ENCODE assay signal across 11 cellular contexts in the genomic region with DNA sequence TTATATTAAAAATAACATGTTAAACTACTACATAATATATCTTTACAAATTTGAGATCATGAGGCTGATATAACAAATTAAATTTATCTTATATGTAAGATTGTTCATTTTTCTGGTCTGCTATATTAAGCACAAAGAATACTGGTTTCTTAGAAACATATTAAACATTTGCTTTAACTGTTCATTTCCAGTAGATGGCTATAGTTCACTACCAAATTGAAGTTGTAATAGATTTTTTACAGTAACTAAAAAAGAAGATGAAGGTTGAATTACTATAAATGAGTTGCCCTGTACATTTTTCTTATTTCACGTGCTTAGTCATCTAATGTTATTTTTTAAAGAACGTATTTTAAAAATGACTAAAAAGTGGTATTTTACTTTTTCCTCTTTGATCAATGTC. TPM values are rescaled to one million over a fixed set of nuclear protein-coding genes. Genes with fewer than 3 reads are reported as not detected.
DNase-seq lines count a peak whose midpoint lies in the region; ATAC-seq, FAIRE-seq and TF ChIP-seq lines count a peak whose summit lies in the region.
"Had no signal": no experiment of that assay in that cellular context is flagged by ENCODE, and none has a peak within 500 bp of the region (broad histone marks: within the 10 kb centered on the region; RNA-seq: fewer than 3 reads in every experiment).

No MANE protein-coding gene starts in this region.

- no peak for DNase-seq in GM12865 (ENCODE audit: low read depth)
- DNase-seq in NCI-H774 (lab: John Stamatoyannopoulos, UW) = peak; percentile 2
- DNase-seq in endothelial cell of umbilical vein (ENCODE audit: low read depth, low spot score) = peak; percentile 33
- no peak for DNase-seq in NCI-H2029 (lab: John Stamatoyannopoulos, UW)
- no peak for DNase-seq in T-helper 17 cell
- DNase-seq: NCI-H226 had no signal

- no peaks in the 10 kb centered on the region for H3K36me3 ChIP-seq in endothelial cell of umbilical vein (ENCODE audit: control insufficient read depth in 2 of 2, extremely low read depth in 1 of 2, insufficient read depth in 2 of 2, low read length in 2 of 2)

- FAIRE-seq in A204.1 (lab: Jason Lieb, UNC) = peak; percentile 99
- FAIRE-seq in endothelial cell of umbilical vein (lab: Jason Lieb, UNC) = no peak

- H3K9me3 ChIP-seq in endothelial cell of umbilical vein (replicated peaks; ENCODE audit: control insufficient read depth, insufficient read depth, low read length) = no peaks in the 10 kb centered on the region
- no peaks in the 10 kb centered on the region for H3K9me3 ChIP-seq in T-helper 17 cell (ENCODE audit: control insufficient read depth, low read length, poor library complexity, severe bottlenecking)
- H3K9me3 ChIP-seq: neutrophil had no signal

- no peaks in the 10 kb centered on the region for H3K79me2 ChIP-seq in endothelial cell of umbilical vein (ENCODE audit: control insufficient read depth, insufficient read depth, low read length)

- no peaks in the 10 kb centered on the region for H4K20me1 ChIP-seq in endothelial cell of umbilical vein (replicated peaks; ENCODE audit: control insufficient read depth, extremely low read depth, insufficient read depth, low read length)

- peak; percentile 8 for TF ChIP-seq CTCF in GM12865 (IDR thresholded peaks at IDR 0.05; ENCODE audit: insufficient read depth, low read depth, low read length, missing control alignments)
- TF ChIP-seq CTCF in endothelial cell of umbilical vein (IDR thresholded peaks at IDR 0.05; ENCODE audit: extremely low read depth in 1 of 2, insufficient read depth in 1 of 2, low read depth in 1 of 2, low read length in 2 of 2) = no peak

- H3K27me3 Mint-ChIP-seq in T-helper 17 cell = no peaks in the 10 kb centered on the region

- no peak for ATAC-seq in HG02610 (IDR thresholded peaks at IDR 0.05; ENCODE audit: unreplicated experiment)
- no peak for ATAC-seq in HG03469 (IDR thresholded peaks at IDR 0.05; ENCODE audit: unreplicated experiment)
- no peak for ATAC-seq in T-helper 17 cell
- ATAC-seq: GM23338 had no signal

- H3K4me1 Mint-ChIP-seq in T-helper 17 cell = peaks cover 5% of the 10 kb centered on the region

- H3K4me3 ChIP-seq in GM12865 (ENCODE audit: low read depth, low read length) = no peak overlapping the region
- H3K4me3 ChIP-seq in endothelial cell of umbilical vein (replicated peaks in 1 of 3; ENCODE audit: insufficient read depth in 1 of 3, low read depth in 1 of 3, low read length in 3 of 3) = no peak overlapping the region
- H3K4me3 ChIP-seq: GM23338 had no signal

- dilution Hi-C loops in endothelial cell of umbilical vein (cut with MboI; ENCODE audit: extremely low pct_ligation_motif_present, low sequenced_read_pairs) = no loop called here

- peaks cover 2% of the 10 kb centered on the region for H3K36me3 Mint-ChIP-seq in T-helper 17 cell (ENCODE audit: low read depth)

- no peak overlapping the region for H3K4me2 ChIP-seq in endothelial cell of umbilical vein (ENCODE audit: insufficient read depth, low read length)
- H3K4me2 ChIP-seq: GM23338 had no signal

- intact Hi-C loops in endothelial cell of umbilical vein (cut with micrococcal nuclease) = loop anchor here (10.0 kb wide), 2 partner anchors 210 to 1070 kb away; no protein-coding TSS in a partner anchor

- H3K27ac ChIP-seq in endothelial cell of umbilical vein (ENCODE audit: insufficient read depth, low read depth, low read length) = no peak overlapping the region
- H3K27ac ChIP-seq: neutrophil had no signal

- H3K27me3 ChIP-seq in endothelial cell of umbilical vein (ENCODE audit: control insufficient read depth in 2 of 2, insufficient read depth in 2 of 2, low read length in 2 of 2) = no peaks in the 10 kb centered on the region
- H3K27me3 ChIP-seq: neutrophil had no signal

- no peak overlapping the region for H3K27ac Mint-ChIP-seq in T-helper 17 cell
- H3K27ac Mint-ChIP-seq: GM23338 had no signal

- H3K4me1 ChIP-seq in endothelial cell of umbilical vein (ENCODE audit: control insufficient read depth, extremely low read depth, insufficient read depth, low read length) = peaks cover 5% of the 10 kb centered on the region

- no TSS peak for BruUV-seq in endothelial cell of umbilical vein (replicated peaks; lab: Mats Ljungman, UMichigan)

- H3K9me1 ChIP-seq in endothelial cell of umbilical vein (replicated peaks; ENCODE audit: control insufficient read depth, extremely low read depth, insufficient read depth, low read length) = no peaks in the 10 kb centered on the region

- no peak overlapping the region for H3K9ac ChIP-seq in endothelial cell of umbilical vein (replicated peaks; ENCODE audit: extremely low read depth, insufficient read depth, low read length)

- H2AFZ ChIP-seq in endothelial cell of umbilical vein (ENCODE audit: low read depth, low read length) = no peak overlapping the region
- H2AFZ ChIP-seq: GM23338 had no signal

- TF ChIP-seq POLR2A in endothelial cell of umbilical vein (IDR thresholded peaks at IDR 0.05; ENCODE audit: low read depth, low read length) = no peak

- CTCF ChIA-PET in endothelial cell of umbilical vein (lab: Charles Lee) = interaction anchor here (1.0 to 4.2 kb wide), 8 partner anchors 309 to 825 kb away, joined by 3 to 54 read pairs (median 4); no protein-coding TSS in a partner anchor

- H3K4me3 Mint-ChIP-seq in T-helper 17 cell = no peak overlapping the region
- H3K4me3 Mint-ChIP-seq: GM23338 had no signal

- POLR2A ChIA-PET in endothelial cell of umbilical vein (lab: Charles Lee) = no interaction called here

TF ChIP-seq in endothelial cell of umbilical vein, 7 proteins besides CTCF, POLR2A, EP300 and RAD21:
- TF ChIP-seq EZH2 (IDR thresholded peaks at IDR 0.05; ENCODE audit: borderline replicate concordance, low read depth, low read length, severe bottlenecking) = no peak
- TF ChIP-seq JUN (IDR thresholded peaks at IDR 0.05; ENCODE audit: borderline replicate concordance, insufficient read depth, insufficient read length, low read depth) = no peak
- no peak for TF ChIP-seq MYC (IDR thresholded peaks at IDR 0.05; ENCODE audit: low read depth, low read length)
- TF ChIP-seq, protein P1, sequence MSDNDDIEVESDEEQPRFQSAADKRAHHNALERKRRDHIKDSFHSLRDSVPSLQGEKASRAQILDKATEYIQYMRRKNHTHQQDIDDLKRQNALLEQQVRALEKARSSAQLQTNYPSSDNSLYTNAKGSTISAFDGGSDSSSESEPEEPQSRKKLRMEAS (IDR thresholded peaks at IDR 0.05; ENCODE audit: insufficient read depth, insufficient read length) = no peak
- no peak for TF ChIP-seq POLR2AphosphoS5 (IDR thresholded peaks at IDR 0.05; ENCODE audit: insufficient read depth, low read depth, low read length)
- TF ChIP-seq FOS (IDR thresholded peaks at IDR 0.05; ENCODE audit: borderline replicate concordance, insufficient read depth, low read length) = no peak
- no peak for TF ChIP-seq GATA2 (IDR thresholded peaks at IDR 0.05; ENCODE audit: insufficient read depth, insufficient read length, low read depth, low read length)

RNA-seq across cellular contexts. Expression of a gene that starts 57.0 kb away (rescaled TPM):
- total RNA-seq in endothelial cell of umbilical vein (17.3 and 20.1 TPM in 2 replicates), T-helper 17 cell (10 to 100 TPM; 26.0 to 27.1 TPM)
- polyA plus RNA-seq in endothelial cell of umbilical vein = 3.7 and 3.8 TPM in 2 replicates
- polyA plus RNA-seq in endothelial cell of umbilical vein (2011; cell fraction: cytosol; rRNA removed) = 3.5 TPM in 2 replicates
- polyA plus RNA-seq in endothelial cell of umbilical vein (2011; cell fraction: nucleus; rRNA removed) = 16.2 and 16.7 TPM in 2 replicates
- 4.7 and 5.1 TPM in 2 replicates for polyA plus RNA-seq in endothelial cell of umbilical vein (2012)
- 29.1 and 35.4 TPM in 2 replicates for polyA minus RNA-seq in endothelial cell of umbilical vein
- polyA minus RNA-seq in endothelial cell of umbilical vein (2011; cell fraction: cytosol; rRNA and poly(A)+ RNA removed) = 10.7 TPM
- 118 and 125 TPM in 2 replicates for polyA minus RNA-seq in endothelial cell of umbilical vein (2011; cell fraction: nucleus; rRNA and poly(A)+ RNA removed)

Comparison
In these comparisons a context has a peak if more than half of its experiments do, and no peak if none do; other contexts are left out.
1. DNase-seq: peak in NCI-H774 (single experiment) and endothelial cell of umbilical vein (single experiment); none in GM12865 (single experiment), NCI-H2029 (single experiment) and T-helper 17 cell (0 of 3).